In the genomic region with DNA sequence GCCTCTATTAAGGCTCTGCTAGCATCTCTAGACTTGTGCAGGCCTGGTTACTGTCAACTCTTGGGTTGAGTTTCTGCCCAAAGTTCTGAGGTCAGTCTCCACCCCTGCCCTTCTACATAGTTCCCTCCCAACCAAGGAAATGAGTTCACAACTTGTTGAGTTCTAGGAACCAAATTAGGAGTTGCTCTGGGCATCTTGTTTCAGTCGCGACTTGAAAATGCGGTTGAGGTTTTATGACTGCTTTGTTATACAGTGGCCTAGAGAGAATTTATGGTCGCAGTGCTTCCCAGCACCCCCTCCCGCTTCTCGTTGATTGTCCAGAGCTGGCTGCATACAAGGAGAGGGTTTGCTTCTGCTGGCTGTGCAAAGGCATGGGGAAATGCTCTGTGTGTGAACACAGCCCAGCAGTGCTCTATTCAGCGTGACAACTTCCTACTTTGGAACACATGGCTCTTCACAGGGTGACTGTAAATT, we compare ENCODE assay signal across 14 cellular contexts. TPM values are rescaled to one million over a fixed set of nuclear protein-coding genes. Genes with fewer than 3 reads are reported as not detected.
DNase-seq lines count a peak whose midpoint lies in the region; ATAC-seq, FAIRE-seq and TF ChIP-seq lines count a peak whose summit lies in the region.
"Had no signal": no experiment of that assay in that cellular context is flagged by ENCODE, and none has a peak within 500 bp of the region (broad histone marks: within the 10 kb centered on the region; RNA-seq: fewer than 3 reads in every experiment).

No MANE protein-coding gene starts in this region.

- H3K9me3 ChIP-seq in HEK293 (ENCODE audit: control insufficient read depth, insufficient read depth, low read depth, low read length) (no peaks in the 10 kb centered on the region), left lung (no peaks in the 10 kb centered on the region), stomach smooth muscle (ENCODE audit: control insufficient read depth in 2 of 2, low read length in 2 of 2) (peaks cover 0 to 2% of the 10 kb centered on the region in 2 donors)

- no peaks in the 10 kb centered on the region for H3K4me1 ChIP-seq in HEK293 (ENCODE audit: control insufficient read depth, insufficient read depth, low read length)
- no peaks in the 10 kb centered on the region for H3K4me1 ChIP-seq in left lung
- H3K4me1 ChIP-seq in stomach smooth muscle (ENCODE audit: control insufficient read depth, insufficient read depth, low read length): peaks cover 32% of the 10 kb centered on the region

- POLR2A ChIA-PET in HEK293 (lab: Yijun Ruan, JAX): no interaction called here

- intact Hi-C loops in left lung (cut with DNase I): no loop called here

- H3K36me3 ChIP-seq in HEK293 (ENCODE audit: control insufficient read depth in 2 of 2, insufficient read depth in 1 of 2, low read length in 2 of 2): no peaks in the 10 kb centered on the region
- H3K36me3 ChIP-seq in left lung: no peaks in the 10 kb centered on the region
- H3K36me3 ChIP-seq in stomach smooth muscle (ENCODE audit: control insufficient read depth in 2 of 2, insufficient read depth in 2 of 2, low read length in 2 of 2): no peaks in the 10 kb centered on the region

- no peak overlapping the region for H3K27ac ChIP-seq in HEK293 (ENCODE audit: extremely low read depth, low read depth, low read length)
- H3K27ac ChIP-seq in caudate nucleus (ENCODE audit: low read depth, low read length): peak overlapping the region; percentile 24
- no peak overlapping the region for H3K27ac ChIP-seq in left lung
- H3K27ac ChIP-seq in stomach smooth muscle (ENCODE audit: low read length): peak overlapping the region; percentile 96

- CTCF ChIA-PET in HEK293 (lab: Yijun Ruan, JAX): no interaction called here

- H3K4me3 ChIP-seq in HEK293 (ENCODE audit: low read depth, low read length): no peak overlapping the region
- no peak overlapping the region for H3K4me3 ChIP-seq in left lung
- peak overlapping the region; percentile 48 to 64 for H3K4me3 ChIP-seq in stomach smooth muscle (ENCODE audit: low read length in 2 of 2)

- FAIRE-seq in D721Med (lab: Jason Lieb, UNC): no peak
- FAIRE-seq: GM18507 had no signal

- peak overlapping the region; percentile 49 to 77 for H3K9ac ChIP-seq in stomach smooth muscle (ENCODE audit: low read length in 2 of 2)

- ATAC-seq in left lung: peak; percentile 53
- ATAC-seq in GM21423 (IDR thresholded peaks at IDR 0.05; ENCODE audit: unreplicated experiment): no peak

- H3K27me3 ChIP-seq in left lung (peaks cover 0 to 16% of the 10 kb centered on the region in 2 donors), stomach smooth muscle (ENCODE audit: control insufficient read depth in 1 of 2, insufficient read depth in 2 of 2, low read length in 2 of 2) (no peaks in the 10 kb centered on the region)

- peak in 3 of 61 donors; percentile 19 to 32 (median 31) for DNase-seq in caudate nucleus (lab: John Stamatoyannopoulos, UW)
- no peak for DNase-seq in left lung
- DNase-seq in cerebellar nuclear complex (lab: John Stamatoyannopoulos, UW): no peak
- DNase-seq in D721Med (ENCODE audit: insufficient read length, low spot score): no peak
- no peak for DNase-seq in middle frontal gyrus (ENCODE audit: extremely low spot score, low spot score)
- DNase-seq: activated CD4-positive, CD25-positive, alpha-beta regulatory T cell; activated CD8-positive, alpha-beta memory T cell treated with anti-CD3 and anti-CD28 coated beads, Interleukin-2, amount 50 U/mL, for 4 hours; CD4-positive, alpha-beta T cell; HCEC 1CT; NCI-H2171 had no signal

- no peak for TF ChIP-seq CTCF in HEK293 (tag by site-specific recombination; IDR thresholded peaks at IDR 0.05)
- TF ChIP-seq CTCF in left lung (IDR thresholded peaks at IDR 0.05): no peak
- no peak for TF ChIP-seq CTCF in D721Med (IDR thresholded peaks at IDR 0.05; ENCODE audit: insufficient read depth, missing control alignments)

TF ChIP-seq in HEK293, 187 proteins besides CTCF, POLR2A, EP300 and RAD21:
- TF ChIP-seq ZIC2 (tag by site-specific recombination; IDR thresholded peaks at IDR 0.05) (0 out of 2 replicates have a peak, but pooled peaks have one; percentile 21), SCRT2 (tag by site-specific recombination; IDR thresholded peaks at IDR 0.05) (peak; percentile 83), HOXC10 (CRISPR knock-in tag; IDR thresholded peaks at IDR 0.05) (no peak), ZNF391 (tag by site-specific recombination; IDR thresholded peaks at IDR 0.05; ENCODE audit: borderline replicate concordance, low read depth) (no peak)

RNA-seq across cellular contexts. Expression of a gene that starts 20.2 kb away (rescaled TPM):
- 1 to 10 TPM; 1.3 to 1.4 TPM for total RNA-seq in left lung

Comparison
In these comparisons a context has a peak if more than half of its experiments do, and no peak if none do; other contexts are left out.
1. H3K27ac ChIP-seq: peak in caudate nucleus (single experiment) and stomach smooth muscle (single experiment); none in HEK293 (single experiment) and left lung (0 of 2).
2. H3K4me3 ChIP-seq: peak in stomach smooth muscle (2 of 2); none in HEK293 (single experiment) and left lung (0 of 2).